8 cellular contexts compared by ENCODE assay signal in genomic region chr3:35908366-35909232, GRCh38.
DNase-seq lines count a peak whose midpoint lies in the region; ATAC-seq and TF ChIP-seq lines count a peak whose summit lies in the region.

No MANE protein-coding gene starts in this region.

- H3K27ac ChIP-seq in ascending aorta, result no peak overlapping the region
- no peak overlapping the region for H3K27ac ChIP-seq in smooth muscle cell (ENCODE audit: low read depth)

- no peaks in the 10 kb centered on the region for H3K79me2 ChIP-seq in smooth muscle cell (ENCODE audit: low read depth)

- no peaks in the 10 kb centered on the region for H4K20me1 ChIP-seq in smooth muscle cell (ENCODE audit: low read depth)

- H3K36me3 ChIP-seq in ascending aorta (no peaks in the 10 kb centered on the region), smooth muscle cell (ENCODE audit: low read depth) (no peaks in the 10 kb centered on the region)

- no peak overlapping the region for H3K4me3 ChIP-seq in ascending aorta
- H3K4me3 ChIP-seq in smooth muscle cell, result no peak overlapping the region

- peak; percentile 42 to 80 (median 69) for TF ChIP-seq CTCF in ascending aorta (IDR thresholded peaks at IDR 0.05)
- TF ChIP-seq CTCF in smooth muscle cell (IDR thresholded peaks at IDR 0.05; ENCODE audit: borderline replicate concordance, insufficient read depth, poor library complexity, severe bottlenecking), result peak; percentile 81

- H3K9me3 ChIP-seq in ascending aorta, result no peaks in the 10 kb centered on the region
- H3K9me3 ChIP-seq in smooth muscle cell (replicated peaks; ENCODE audit: low read depth), result no peaks in the 10 kb centered on the region

- intact Hi-C loops in ascending aorta (cut with DNase I), result loop anchor here (5.0 kb wide), 1 partner anchor 1931 kb away; no protein-coding TSS in a partner anchor

- no peaks in the 10 kb centered on the region for H3K27me3 ChIP-seq in ascending aorta
- H3K27me3 ChIP-seq in smooth muscle cell (ENCODE audit: low read depth), result no peaks in the 10 kb centered on the region

- WGBS in smooth muscle cell (ENCODE audit: low lambda C conversion rate), result 26% methylated on average over 9 of the region's 9 CpGs

- no peak overlapping the region for H3K9ac ChIP-seq in smooth muscle cell (ENCODE audit: low read depth)

- H3F3A ChIP-seq in smooth muscle cell (ENCODE audit: low read depth), result no peaks in the 10 kb centered on the region

- peak; percentile 89 for ATAC-seq in GM21576 (IDR thresholded peaks at IDR 0.05; ENCODE audit: unreplicated experiment)

- no peak overlapping the region for H2AFZ ChIP-seq in smooth muscle cell (ENCODE audit: low read depth)

- DNase-seq in GM04504 (ENCODE audit: low read depth) (peak; percentile 23), Kasumi-1 (lab: John Stamatoyannopoulos, UW) (peak; percentile 54 to 55), SHP77 (lab: John Stamatoyannopoulos, UW) (peak; percentile 71 to 81), ascending aorta (ENCODE audit: low spot score in 2 of 2) (peak in 1 of 2 donors; percentile 73), hypothalamus (lab: John Stamatoyannopoulos, UW) (peak in 47 of 51 donors; percentile 1 to 82 (median 36)), smooth muscle cell (lab: John Stamatoyannopoulos, UW; ENCODE audit: unreplicated experiment) (peak; percentile 10), mesenteric fat pad (ENCODE audit: low spot score) (no peak)

- H3K4me1 ChIP-seq in ascending aorta, result no peaks in the 10 kb centered on the region
- H3K4me1 ChIP-seq in smooth muscle cell (ENCODE audit: low read depth), result no peaks in the 10 kb centered on the region

- H3K4me2 ChIP-seq in smooth muscle cell, result no peak overlapping the region
